11 cellular contexts compared by ENCODE assay signal in genomic region chrX:71559773-71560172, GRCh38. TPM values are rescaled to one million over a fixed set of nuclear protein-coding genes. Genes with fewer than 3 reads are reported as not detected.
DNase-seq lines count a peak whose midpoint lies in the region; ATAC-seq, FAIRE-seq and TF ChIP-seq lines count a peak whose summit lies in the region.
"Not testable (repeated sequence)": the region's sequence is repeated elsewhere in the genome, so short reads cannot be mapped to it uniquely, and the experiment has no call there.
"Had no signal": no experiment of that assay in that cellular context is flagged by ENCODE, and none has a peak within 500 bp of the region (broad histone marks: within the 10 kb centered on the region; RNA-seq: fewer than 3 reads in every experiment).

No MANE protein-coding gene starts in this region.

- peaks cover 14% of the 10 kb centered on the region for H3K4me1 ChIP-seq in HepG2 (ENCODE audit: insufficient read depth, low read length)

- H3K4me3 ChIP-seq in HepG2 (replicated peaks in 1 of 3; ENCODE audit: insufficient read depth in 1 of 3, low read depth in 2 of 3, low read length in 3 of 3) = not testable (repeated sequence)

- H3K9me3 ChIP-seq in T-helper 17 cell (ENCODE audit: control insufficient read depth, low read length, poor library complexity, severe bottlenecking); HepG2 (ENCODE audit: low read length): not testable (repeated sequence)

- WGBS in HepG2 (ENCODE audit: low lambda C conversion rate) = 74% methylated on average over 6 of the region's 6 CpGs

- POLR2A ChIA-PET in HepG2 (lab: Yijun Ruan, JAX) = not testable (repeated sequence)

- not testable (repeated sequence) for H3K27me3 ChIP-seq in HepG2 (ENCODE audit: control insufficient read depth in 1 of 2, insufficient read depth in 2 of 2, low read length in 2 of 2)

- not testable (repeated sequence) for H3K4me3 Mint-ChIP-seq in T-helper 17 cell; activated T-cell treated with anti-CD3 and anti-CD28 coated beads, Interleukin-2, amount 50 U/mL, for 24 hours; activated naive CD4-positive, alpha-beta T cell treated with anti-CD3 and anti-CD28 coated beads, Interleukin-2, amount 10 ng/mL, durations not matched to agents 7 days and 5 days; activated naive CD8-positive, alpha-beta T cell treated with anti-CD3 and anti-CD28 coated beads for 36 hours; stimulated activated naive B cell treated with anti-CD40 and anti-IgM and Interleukin-4, amounts not matched to agents 10 μg/mL and 1 μg/mL and 100 μg/mL, for 72 hours

- H2AFZ ChIP-seq in HepG2 (ENCODE audit: low read length) = not testable (repeated sequence)

- peaks cover 12% of the 10 kb centered on the region for H3K4me1 Mint-ChIP-seq in T-helper 17 cell
- H3K4me1 Mint-ChIP-seq in activated T-cell treated with anti-CD3 and anti-CD28 coated beads, Interleukin-2, amount 50 U/mL, for 24 hours (ENCODE audit: low read depth); activated naive CD4-positive, alpha-beta T cell treated with anti-CD3 and anti-CD28 coated beads, Interleukin-2, amount 10 ng/mL, durations not matched to agents 7 days and 5 days; activated naive CD8-positive, alpha-beta T cell treated with anti-CD3 and anti-CD28 coated beads for 36 hours; stimulated activated naive B cell treated with anti-CD40 and anti-IgM and Interleukin-4, amounts not matched to agents 10 μg/mL and 1 μg/mL and 100 μg/mL, for 72 hours: not testable (repeated sequence)

- not testable (repeated sequence) for H3K27ac ChIP-seq in HepG2 (ENCODE audit: extremely low read length, insufficient read depth, low read length)

- not testable (repeated sequence) for H3K9ac ChIP-seq in HepG2 (ENCODE audit: insufficient read depth, low read depth, low read length)

- not testable (repeated sequence) for H3K79me2 ChIP-seq in HepG2 (ENCODE audit: insufficient read depth, low read length)

- H3K9me3 Mint-ChIP-seq in activated T-cell treated with anti-CD3 and anti-CD28 coated beads, Interleukin-2, amount 50 U/mL, for 24 hours; activated naive CD4-positive, alpha-beta T cell treated with anti-CD3 and anti-CD28 coated beads, Interleukin-2, amount 10 ng/mL, durations not matched to agents 7 days and 5 days; activated naive CD8-positive, alpha-beta T cell treated with anti-CD3 and anti-CD28 coated beads for 36 hours; stimulated activated naive B cell treated with anti-CD40 and anti-IgM and Interleukin-4, amounts not matched to agents 10 μg/mL and 1 μg/mL and 100 μg/mL, for 72 hours: not testable (repeated sequence)

- CTCF ChIA-PET in activated naive CD4-positive, alpha-beta T cell treated with anti-CD3 and anti-CD28 coated beads, Interleukin-2, amount 10 ng/mL, durations not matched to agents 7 days and 5 days (lab: Charles Lee); HepG2 (lab: Yijun Ruan, JAX; ENCODE audit: low intra/inter-chr PET ratio, low total read pairs): not testable (repeated sequence)

- peak overlapping the region; percentile 34 for H3K27ac Mint-ChIP-seq in T-helper 17 cell
- H3K27ac Mint-ChIP-seq in activated T-cell treated with anti-CD3 and anti-CD28 coated beads, Interleukin-2, amount 50 U/mL, for 24 hours = peak overlapping the region; percentile 76
- H3K27ac Mint-ChIP-seq in activated naive CD4-positive, alpha-beta T cell treated with anti-CD3 and anti-CD28 coated beads, Interleukin-2, amount 10 ng/mL, durations not matched to agents 7 days and 5 days = peak overlapping the region; percentile 14
- peak overlapping the region; percentile 63 for H3K27ac Mint-ChIP-seq in activated naive CD8-positive, alpha-beta T cell treated with anti-CD3 and anti-CD28 coated beads for 36 hours
- peak overlapping the region; percentile 51 for H3K27ac Mint-ChIP-seq in stimulated activated naive B cell treated with anti-CD40 and anti-IgM and Interleukin-4, amounts not matched to agents 10 μg/mL and 1 μg/mL and 100 μg/mL, for 72 hours

- not testable (repeated sequence) for TF ChIP-seq RAD21 in HepG2 (CRISPR knock-in tag; IDR thresholded peaks at IDR 0.05)

- H4K20me1 ChIP-seq in HepG2 (ENCODE audit: insufficient read depth, low read length) = not testable (repeated sequence)

- not testable (repeated sequence) for TF ChIP-seq POLR2A in HepG2 (IDR thresholded peaks at IDR 0.05; ENCODE audit: insufficient read depth in 1 of 2, low read depth in 2 of 2, low read length in 2 of 2)

- not testable (repeated sequence) for BruUV-seq in HepG2 (replicated peaks; lab: Mats Ljungman, UMichigan)

- not testable (repeated sequence) for TF ChIP-seq EP300 in HepG2 (IDR thresholded peaks at IDR 0.05; ENCODE audit: low read depth in 2 of 2, low read length in 2 of 2); HepG2 (CRISPR knock-in tag; IDR thresholded peaks at IDR 0.05; ENCODE audit: borderline replicate concordance)

- in situ Hi-C loops in HepG2 (cut with HindIII; ENCODE audit: extremely low pct_ligation_motif_present, low pct_unique_long_range_greater_than_20kb) = not testable (repeated sequence)

- not testable (repeated sequence) for H3K4me2 ChIP-seq in HepG2 (ENCODE audit: low read depth, low read length)

- not testable (repeated sequence) for TF ChIP-seq CTCF in HepG2 (CRISPR knock-in tag; IDR thresholded peaks at IDR 0.05)

- peak; percentile 8 for DNase-seq in DMS53 treated with DMSO at 0.1 percent for 48 hours (lab: John Stamatoyannopoulos, UW; ENCODE audit: unreplicated experiment)
- not testable (repeated sequence) for DNase-seq in T-helper 17 cell; activated T-cell treated with anti-CD3 and anti-CD28 coated beads, Interleukin-2, amount 50 U/mL, for 24 hours; activated naive CD4-positive, alpha-beta T cell treated with anti-CD3 and anti-CD28 coated beads, Interleukin-2, amount 10 ng/mL, durations not matched to agents 7 days and 5 days; activated naive CD8-positive, alpha-beta T cell treated with anti-CD3 and anti-CD28 coated beads for 36 hours; HepG2 (ENCODE audit: low spot score); stimulated activated naive B cell treated with anti-CD40 and anti-IgM and Interleukin-4, amounts not matched to agents 10 μg/mL and 1 μg/mL and 100 μg/mL, for 72 hours

- peaks cover 12% of the 10 kb centered on the region for H3K36me3 Mint-ChIP-seq in T-helper 17 cell (ENCODE audit: low read depth)
- H3K36me3 Mint-ChIP-seq in activated T-cell treated with anti-CD3 and anti-CD28 coated beads, Interleukin-2, amount 50 U/mL, for 24 hours (ENCODE audit: low read depth) = peaks cover 93% of the 10 kb centered on the region
- H3K36me3 Mint-ChIP-seq in activated naive CD4-positive, alpha-beta T cell treated with anti-CD3 and anti-CD28 coated beads, Interleukin-2, amount 10 ng/mL, durations not matched to agents 7 days and 5 days = peaks cover 53% of the 10 kb centered on the region
- peaks cover 37% of the 10 kb centered on the region for H3K36me3 Mint-ChIP-seq in activated naive CD8-positive, alpha-beta T cell treated with anti-CD3 and anti-CD28 coated beads for 36 hours
- H3K36me3 Mint-ChIP-seq in stimulated activated naive B cell treated with anti-CD40 and anti-IgM and Interleukin-4, amounts not matched to agents 10 μg/mL and 1 μg/mL and 100 μg/mL, for 72 hours = peaks cover 22 to 24% of the 10 kb centered on the region in 2 donors

- intact Hi-C loops in HepG2 (cut with micrococcal nuclease; ENCODE audit: unreplicated experiment) = not testable (repeated sequence)

- not testable (repeated sequence) for H3K27me3 Mint-ChIP-seq in T-helper 17 cell; activated naive CD4-positive, alpha-beta T cell treated with anti-CD3 and anti-CD28 coated beads, Interleukin-2, amount 10 ng/mL, durations not matched to agents 7 days and 5 days; activated naive CD8-positive, alpha-beta T cell treated with anti-CD3 and anti-CD28 coated beads for 36 hours; stimulated activated naive B cell treated with anti-CD40 and anti-IgM and Interleukin-4, amounts not matched to agents 10 μg/mL and 1 μg/mL and 100 μg/mL, for 72 hours
- peaks cover 25% of the 10 kb centered on the region for H3K27me3 Mint-ChIP-seq in activated T-cell treated with anti-CD3 and anti-CD28 coated beads, Interleukin-2, amount 50 U/mL, for 24 hours

- ATAC-seq in T-helper 17 cell; HepG2; stimulated activated naive B cell treated with anti-CD40 and anti-IgM and Interleukin-4, amounts not matched to agents 10 μg/mL and 1 μg/mL and 100 μg/mL, for 72 hours (replicated peaks): not testable (repeated sequence)

- not testable (repeated sequence) for FAIRE-seq in HepG2 (lab: Jason Lieb, UNC)

- H3K36me3 ChIP-seq in HepG2 (replicated peaks in 1 of 2; ENCODE audit: control insufficient read depth in 1 of 2, insufficient read depth in 2 of 2, low read length in 2 of 2) = peaks cover 2 to 61% of the 10 kb centered on the region in 2 experiments; a peak in 4 of 5 replicates

RNA-seq across cellular contexts. Expression of gene GCNA, which starts 18.5 kb away (rescaled TPM):
- total RNA-seq in T-helper 17 cell (1 to 10 TPM; 1.2 to 1.3 TPM), HepG2 (2016; rRNA removed; fragmentation: Illumina TruSeq; extraction: Trizol) (0.17 and 0.66 TPM in 2 replicates)
- total RNA-seq in activated naive CD8-positive, alpha-beta T cell treated with anti-CD3 and anti-CD28 coated beads for 36 hours = 1 to 10 TPM; 1.6 to 3.1 TPM
- 0.35 and 0.51 TPM in 2 replicates for total RNA-seq in HepG2 (2016; cell fraction: cytosol; rRNA removed; fragmentation: Illumina TruSeq; extraction: Trizol; ENCODE audit: low read depth)
- 0.27 and 0.32 TPM in 2 replicates for total RNA-seq in HepG2 (2016; cell fraction: insoluble cytoplasmic fraction; rRNA removed; fragmentation: Illumina TruSeq; extraction: Trizol)
- total RNA-seq in HepG2 (2016; cell fraction: membrane; rRNA removed; fragmentation: Illumina TruSeq; extraction: Trizol) = 0.38 and 0.43 TPM in 2 replicates
- 0.62 and 0.69 TPM in 2 replicates for total RNA-seq in HepG2 (2016; cell fraction: nucleus; rRNA removed; fragmentation: Illumina TruSeq; extraction: Trizol)
- polyA plus RNA-seq in HepG2 (2011; rRNA removed) = 0.38 and 0.44 TPM in 2 replicates
- polyA plus RNA-seq in HepG2 (2011; cell fraction: cytosol; rRNA removed) = 0.09 and 0.12 TPM in 2 replicates
- polyA plus RNA-seq in HepG2 (2011; cell fraction: nucleus; rRNA removed) = 1.7 and 2.0 TPM in 2 replicates
- 0.27 and 0.55 TPM in 2 replicates for polyA plus RNA-seq in HepG2 (2012)
- polyA plus RNA-seq in HepG2 (2016; cell fraction: cytosol; fragmentation: Illumina TruSeq; extraction: Trizol; ENCODE audit: low read depth) = 0.05 and 0.11 TPM in 2 replicates
- 0.17 and 0.27 TPM in 2 replicates for polyA plus RNA-seq in HepG2 (2016; cell fraction: insoluble cytoplasmic fraction; fragmentation: Illumina TruSeq; extraction: Trizol; ENCODE audit: low read depth)
- 0.17 and 0.20 TPM in 2 replicates for polyA plus RNA-seq in HepG2 (2016; cell fraction: membrane; fragmentation: Illumina TruSeq; extraction: Trizol; ENCODE audit: low read depth)
- polyA plus RNA-seq in HepG2 (2016; cell fraction: nucleus; fragmentation: Illumina TruSeq; extraction: Trizol; ENCODE audit: insufficient read depth, low read depth) = 1.8 and 2.4 TPM in 2 replicates
- polyA minus RNA-seq in HepG2 (2011; rRNA and poly(A)+ RNA removed; ENCODE audit: low replicate concordance) = 0.48 and 0.96 TPM in 2 replicates
- not detected in 2 replicates for polyA minus RNA-seq in HepG2 (2011; cell fraction: cytosol; rRNA and poly(A)+ RNA removed)
- 0.77 and 1.1 TPM in 2 replicates for polyA minus RNA-seq in HepG2 (2011; cell fraction: nucleus; rRNA and poly(A)+ RNA removed)

RNA-seq across cellular contexts. Expression of gene OGT, which starts 26.9 kb away (rescaled TPM):
- 100 to 1,000 TPM; 423 to 453 TPM for total RNA-seq in T-helper 17 cell
- 100 to 1,000 TPM; 233 to 244 TPM for total RNA-seq in activated naive CD8-positive, alpha-beta T cell treated with anti-CD3 and anti-CD28 coated beads for 36 hours
- 52.5 and 71.7 TPM in 2 replicates for total RNA-seq in HepG2 (2016; rRNA removed; fragmentation: Illumina TruSeq; extraction: Trizol)
- total RNA-seq in HepG2 (2016; cell fraction: cytosol; rRNA removed; fragmentation: Illumina TruSeq; extraction: Trizol; ENCODE audit: low read depth) = 4.9 and 5.6 TPM in 2 replicates
- total RNA-seq in HepG2 (2016; cell fraction: insoluble cytoplasmic fraction; rRNA removed; fragmentation: Illumina TruSeq; extraction: Trizol) = 52.7 and 70.9 TPM in 2 replicates
- total RNA-seq in HepG2 (2016; cell fraction: membrane; rRNA removed; fragmentation: Illumina TruSeq; extraction: Trizol) = 11.5 and 13.1 TPM in 2 replicates
- 170 and 179 TPM in 2 replicates for total RNA-seq in HepG2 (2016; cell fraction: nucleus; rRNA removed; fragmentation: Illumina TruSeq; extraction: Trizol)
- 463 and 485 TPM in 2 replicates for polyA plus RNA-seq in HepG2 (2011; rRNA removed)
- 37.5 and 43.0 TPM in 2 replicates for polyA plus RNA-seq in HepG2 (2011; cell fraction: cytosol; rRNA removed)
- 2,493 and 2,606 TPM in 2 replicates for polyA plus RNA-seq in HepG2 (2011; cell fraction: nucleus; rRNA removed)
- polyA plus RNA-seq in HepG2 (2012) = 113 and 128 TPM in 2 replicates
- 0.86 and 0.88 TPM in 2 replicates for polyA plus RNA-seq in HepG2 (2016; cell fraction: cytosol; fragmentation: Illumina TruSeq; extraction: Trizol; ENCODE audit: low read depth)
- polyA plus RNA-seq in HepG2 (2016; cell fraction: insoluble cytoplasmic fraction; fragmentation: Illumina TruSeq; extraction: Trizol; ENCODE audit: low read depth) = 22.9 and 23.0 TPM in 2 replicates
- 3.1 and 3.9 TPM in 2 replicates for polyA plus RNA-seq in HepG2 (2016; cell fraction: membrane; fragmentation: Illumina TruSeq; extraction: Trizol; ENCODE audit: low read depth)
- polyA plus RNA-seq in HepG2 (2016; cell fraction: nucleus; fragmentation: Illumina TruSeq; extraction: Trizol; ENCODE audit: insufficient read depth, low read depth) = 356 and 366 TPM in 2 replicates
- 281 and 760 TPM in 2 replicates for polyA minus RNA-seq in HepG2 (2011; rRNA and poly(A)+ RNA removed; ENCODE audit: low replicate concordance)
- 35.7 and 38.7 TPM in 2 replicates for polyA minus RNA-seq in HepG2 (2011; cell fraction: cytosol; rRNA and poly(A)+ RNA removed)
- 961 and 1,068 TPM in 2 replicates for polyA minus RNA-seq in HepG2 (2011; cell fraction: nucleus; rRNA and poly(A)+ RNA removed)

RNA-seq across cellular contexts. Expression of gene CXCR3, which starts 58.5 kb away (rescaled TPM):
- total RNA-seq in T-helper 17 cell (1 to 10 TPM; 3.1 to 5.8 TPM), HepG2 (2016; rRNA removed; fragmentation: Illumina TruSeq; extraction: Trizol) (0.17 and 0.18 TPM in 2 replicates)
- 10 to 100 TPM; 58.5 to 58.6 TPM for total RNA-seq in activated naive CD8-positive, alpha-beta T cell treated with anti-CD3 and anti-CD28 coated beads for 36 hours
- 0.18 and 0.20 TPM in 2 replicates for total RNA-seq in HepG2 (2016; cell fraction: cytosol; rRNA removed; fragmentation: Illumina TruSeq; extraction: Trizol; ENCODE audit: low read depth)
- total RNA-seq in HepG2 (2016; cell fraction: insoluble cytoplasmic fraction; rRNA removed; fragmentation: Illumina TruSeq; extraction: Trizol) = 0.13 TPM in 1 of 2 replicates, not detected in the other
- 0.10 and 0.15 TPM in 2 replicates for total RNA-seq in HepG2 (2016; cell fraction: membrane; rRNA removed; fragmentation: Illumina TruSeq; extraction: Trizol)
- total RNA-seq in HepG2 (2016; cell fraction: nucleus; rRNA removed; fragmentation: Illumina TruSeq; extraction: Trizol) = 0.22 and 0.37 TPM in 2 replicates
- not detected in 2 replicates for polyA plus RNA-seq in HepG2 (2011; rRNA removed)
- not detected in 2 replicates for polyA plus RNA-seq in HepG2 (2011; cell fraction: cytosol; rRNA removed)
- polyA plus RNA-seq in HepG2 (2011; cell fraction: nucleus; rRNA removed) = 0.07 TPM in 1 of 2 replicates, not detected in the other
- polyA plus RNA-seq in HepG2 (2012) = not detected in 2 replicates
- polyA plus RNA-seq in HepG2 (2016; cell fraction: cytosol; fragmentation: Illumina TruSeq; extraction: Trizol; ENCODE audit: low read depth) = 0.08 and 0.09 TPM in 2 replicates
- 0.32 TPM in 1 of 2 replicates, not detected in the other for polyA plus RNA-seq in HepG2 (2016; cell fraction: insoluble cytoplasmic fraction; fragmentation: Illumina TruSeq; extraction: Trizol; ENCODE audit: low read depth)
- 0.15 and 0.27 TPM in 2 replicates for polyA plus RNA-seq in HepG2 (2016; cell fraction: membrane; fragmentation: Illumina TruSeq; extraction: Trizol; ENCODE audit: low read depth)
- polyA plus RNA-seq in HepG2 (2016; cell fraction: nucleus; fragmentation: Illumina TruSeq; extraction: Trizol; ENCODE audit: insufficient read depth, low read depth) = 0.28 and 0.29 TPM in 2 replicates
- polyA minus RNA-seq in HepG2 (2011; rRNA and poly(A)+ RNA removed; ENCODE audit: low replicate concordance) = 0.30 TPM in 1 of 2 replicates, not detected in the other
- not detected in 2 replicates for polyA minus RNA-seq in HepG2 (2011; cell fraction: cytosol; rRNA and poly(A)+ RNA removed)
- not detected in 2 replicates for polyA minus RNA-seq in HepG2 (2011; cell fraction: nucleus; rRNA and poly(A)+ RNA removed)
- total RNA-seq: A673, Daoy, G401 had no signal
- polyA plus RNA-seq: AG04450 had no signal

Comparison
In these comparisons a context has a peak if more than half of its experiments do, and no peak if none do; other contexts are left out.
1. H3K27ac Mint-ChIP-seq: peak in every context shown above with its lines; median percentile 76 in activated T-cell treated with anti-CD3 and anti-CD28 coated beads, Interleukin-2, amount 50 U/mL, for 24 hours; 63 in activated naive CD8-positive, alpha-beta T cell treated with anti-CD3 and anti-CD28 coated beads for 36 hours; 51 in stimulated activated naive B cell treated with anti-CD40 and anti-IgM and Interleukin-4, amounts not matched to agents 10 μg/mL and 1 μg/mL and 100 μg/mL, for 72 hours; 34 in T-helper 17 cell; 14 in activated naive CD4-positive, alpha-beta T cell treated with anti-CD3 and anti-CD28 coated beads, Interleukin-2, amount 10 ng/mL, durations not matched to agents 7 days and 5 days.
2. RNA of gene CXCR3, which starts 58.5 kb away (total RNA-seq): 58.5 to 58.6 TPM in activated naive CD8-positive, alpha-beta T cell treated with anti-CD3 and anti-CD28 coated beads for 36 hours; 3.1 to 5.8 TPM in T-helper 17 cell and 0.10 to 0.37 TPM in HepG2; every median in the first group is over 4 times any median in the second.